In the genomic region with DNA sequence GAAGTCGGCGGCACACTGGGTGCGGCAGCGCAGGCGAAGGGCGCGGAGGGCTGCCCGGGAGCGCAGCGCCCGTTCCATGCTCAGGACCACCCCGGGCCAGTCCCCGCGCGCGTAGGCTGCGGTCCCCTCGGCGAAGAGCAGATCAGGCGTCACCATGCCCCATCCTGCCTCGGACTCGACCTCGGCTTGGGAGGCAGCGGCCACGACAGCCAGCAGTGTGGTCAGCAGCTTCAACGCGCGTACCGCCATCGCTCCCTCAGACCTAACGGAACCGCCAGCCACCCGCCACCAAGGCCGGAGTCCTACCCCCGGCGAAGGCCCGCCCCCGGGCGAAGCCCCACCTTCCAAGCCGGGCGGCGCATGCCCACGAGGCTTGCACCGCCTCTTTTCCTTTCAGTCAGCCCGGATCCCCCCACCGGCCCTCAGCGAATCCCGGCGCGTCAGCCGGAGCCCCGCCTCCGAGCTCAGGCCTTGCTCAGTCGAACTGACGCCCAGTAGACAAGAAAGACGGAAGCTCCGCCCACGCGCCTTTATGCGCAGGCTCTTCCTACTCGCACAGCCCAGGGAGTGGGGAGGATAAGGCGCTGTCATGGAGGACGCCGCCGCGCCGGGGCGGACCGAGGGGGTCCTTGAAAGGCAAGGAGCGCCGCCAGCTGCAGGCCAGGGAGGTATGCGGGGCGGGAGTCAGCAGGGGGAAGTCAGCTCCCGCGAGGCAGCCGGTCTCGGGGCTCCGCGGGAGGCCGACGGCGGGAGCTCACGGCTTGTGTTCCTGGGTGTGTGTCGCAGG, we compare ENCODE assay signal across 8 cellular contexts. TPM values are rescaled to one million over a fixed set of nuclear protein-coding genes. Genes with fewer than 3 reads are reported as not detected.
A peak's percentile ranks its signal among the peaks of the same experiment; 100 is the strongest.
DNase-seq lines count a peak whose midpoint lies in the region; ATAC-seq and TF ChIP-seq lines count a peak whose summit lies in the region.

A gene (plus strand): TSS at position 527 of the 787 bp plus-strand sequence. CDS start 63 bp downstream, at position 590.
A gene with protein sequence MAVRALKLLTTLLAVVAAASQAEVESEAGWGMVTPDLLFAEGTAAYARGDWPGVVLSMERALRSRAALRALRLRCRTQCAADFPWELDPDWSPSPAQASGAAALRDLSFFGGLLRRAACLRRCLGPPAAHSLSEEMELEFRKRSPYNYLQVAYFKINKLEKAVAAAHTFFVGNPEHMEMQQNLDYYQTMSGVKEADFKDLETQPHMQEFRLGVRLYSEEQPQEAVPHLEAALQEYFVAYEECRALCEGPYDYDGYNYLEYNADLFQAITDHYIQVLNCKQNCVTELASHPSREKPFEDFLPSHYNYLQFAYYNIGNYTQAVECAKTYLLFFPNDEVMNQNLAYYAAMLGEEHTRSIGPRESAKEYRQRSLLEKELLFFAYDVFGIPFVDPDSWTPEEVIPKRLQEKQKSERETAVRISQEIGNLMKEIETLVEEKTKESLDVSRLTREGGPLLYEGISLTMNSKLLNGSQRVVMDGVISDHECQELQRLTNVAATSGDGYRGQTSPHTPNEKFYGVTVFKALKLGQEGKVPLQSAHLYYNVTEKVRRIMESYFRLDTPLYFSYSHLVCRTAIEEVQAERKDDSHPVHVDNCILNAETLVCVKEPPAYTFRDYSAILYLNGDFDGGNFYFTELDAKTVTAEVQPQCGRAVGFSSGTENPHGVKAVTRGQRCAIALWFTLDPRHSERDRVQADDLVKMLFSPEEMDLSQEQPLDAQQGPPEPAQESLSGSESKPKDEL (minus strand): TSS at position 306 of the 787 bp plus-strand sequence. CDS start 57 bp downstream, at position 249.

- ATAC-seq in GM19372 (IDR thresholded peaks at IDR 0.05; ENCODE audit: low read depth, unreplicated experiment) (peak; percentile 87), HG03521 (IDR thresholded peaks at IDR 0.05; ENCODE audit: unreplicated experiment) (peak; percentile 89), left lobe of liver (peak; percentile 93)

- intact Hi-C loops in CD14-positive monocyte (cut with micrococcal nuclease) = loop anchor here (2.0 to 10.0 kb wide), 10 partner anchors 50 to 432 kb away; a partner anchor contains a TSS

- peaks cover 13 to 23% of the 10 kb centered on the region in 2 donors for H3K36me3 Mint-ChIP-seq in CD14-positive monocyte

- no peaks in the 10 kb centered on the region for H3K27me3 Mint-ChIP-seq in CD14-positive monocyte (ENCODE audit: low read depth in 3 of 3)

- peak within 1 kb of the TSS in 6 of 7 donors; percentile 86 to 96 (median 93) for H3K27ac Mint-ChIP-seq in CD14-positive monocyte

- no peak for TF ChIP-seq CTCF in CD14-positive monocyte (IDR thresholded peaks at IDR 0.05)

- H3K9me3 Mint-ChIP-seq in CD14-positive monocyte = no peaks in the 10 kb centered on the region

- DNase-seq in CD14-positive monocyte (ENCODE audit: low spot score) (peak; percentile 99), NCI-H69 (lab: John Stamatoyannopoulos, UW) (peak; percentile 98), dedifferentiated amniotic fluid mesenchymal stem cell (ENCODE audit: extremely low spot score) (peak; percentile 99), left lobe of liver (ENCODE audit: low spot score) (peak; percentile 100)
- DNase-seq in activated CD4-positive, alpha-beta T cell treated with anti-CD3 and anti-CD28 coated beads, Interleukin-2, amount 50 U/mL, for 1 hour = peak; percentile 100
- DNase-seq in stimulated activated CD4-positive, alpha-beta T cell treated with anti-CD3 and anti-CD28 coated beads, Interleukin-2, amount 100 ng/mL, for 24 hours = peak; percentile 100

- peak within 1 kb of the TSS in 1 of 2 donors; percentile 95 for H3K4me3 Mint-ChIP-seq in CD14-positive monocyte

- peaks cover 24% of the 10 kb centered on the region for H3K4me1 Mint-ChIP-seq in CD14-positive monocyte

RNA-seq across cellular contexts. Expression of the first gene that starts in this region (rescaled TPM):
- polyA plus RNA-seq in CD14-positive monocyte = 1 to 10 TPM; 3.7 to 9.2 TPM
- total RNA-seq in left lobe of liver = 4.0 TPM

RNA-seq across cellular contexts. Expression of the second gene that starts in this region (rescaled TPM):
- polyA plus RNA-seq in CD14-positive monocyte = 10 to 100 TPM; 16.8 to 16.9 TPM
- total RNA-seq in left lobe of liver = 26.5 TPM

Comparison
In these comparisons a context has a peak if more than half of its experiments do, and no peak if none do; other contexts are left out.
1. Peak in every context shown above with its lines: DNase-seq and ATAC-seq.